Comparison of ENCODE assay signal across 12 cellular contexts in genomic region chr17:48002920-48003685, GRCh38. TPM values are rescaled to one million over a fixed set of nuclear protein-coding genes. Genes with fewer than 3 reads are reported as not detected.
DNase-seq lines count a peak whose midpoint lies in the region; ATAC-seq and TF ChIP-seq lines count a peak whose summit lies in the region.
"Had no signal": no experiment of that assay in that cellular context is flagged by ENCODE, and none has a peak within 500 bp of the region (broad histone marks: within the 10 kb centered on the region; RNA-seq: fewer than 3 reads in every experiment).

No MANE protein-coding gene starts in this region.

- DNase-seq in DMS53 (lab: John Stamatoyannopoulos, UW) (peak; percentile 67), DMS53 treated with DMSO at 0.1 percent for 48 hours (lab: John Stamatoyannopoulos, UW; ENCODE audit: unreplicated experiment) (no peak), RWPE2 (ENCODE audit: low spot score) (no peak), suprapubic skin (ENCODE audit: low spot score in 2 of 2) (no peak), GM03348 (ENCODE audit: low spot score) (no peak)
- no peak for DNase-seq in stimulated activated CD4-positive, alpha-beta T cell treated with anti-CD3 and anti-CD28 coated beads, Interleukin-4, amount 100 ng/mL, for 1 hour
- DNase-seq: 8988T; stimulated activated CD4-positive, alpha-beta T cell treated with anti-CD3 and anti-CD28 coated beads, Interleukin-2, amount 100 ng/mL, for 24 hours had no signal

- peak overlapping the region; percentile 63 for H3K9ac ChIP-seq in iPS-18a (ENCODE audit: low read length)

- no peak for ATAC-seq in RWPE2 (ENCODE audit: low read depth)
- ATAC-seq in HG03521 (IDR thresholded peaks at IDR 0.05; ENCODE audit: unreplicated experiment): no peak

- H3K36me3 ChIP-seq in RWPE2 (ENCODE audit: low read depth) (no peaks in the 10 kb centered on the region), iPS-18a (ENCODE audit: control insufficient read depth, low read depth, low read length) (no peaks in the 10 kb centered on the region), suprapubic skin (no peaks in the 10 kb centered on the region)

- H3K27ac ChIP-seq in RWPE2 (ENCODE audit: poor library complexity, severe bottlenecking) (peak overlapping the region; percentile 71), iPS-18a (ENCODE audit: low read length) (peak overlapping the region; percentile 94), suprapubic skin (peak overlapping the region; percentile 39)

- TF ChIP-seq EP300 in suprapubic skin (IDR thresholded peaks at IDR 0.05): no peak

- peaks cover 19% of the 10 kb centered on the region for H3K4me1 ChIP-seq in RWPE2 (ENCODE audit: insufficient read depth, poor library complexity, severe bottlenecking)
- peaks cover 48% of the 10 kb centered on the region for H3K4me1 ChIP-seq in iPS-18a (ENCODE audit: control insufficient read depth, low read depth, low read length)
- peaks cover 19% of the 10 kb centered on the region for H3K4me1 ChIP-seq in suprapubic skin

- TF ChIP-seq CTCF in RWPE2 (IDR thresholded peaks at IDR 0.05; ENCODE audit: poor library complexity, severe bottlenecking) (no peak), suprapubic skin (IDR thresholded peaks at IDR 0.05) (no peak)

- H3K27me3 ChIP-seq in RWPE2 (ENCODE audit: insufficient read depth, poor library complexity, severe bottlenecking): no peaks in the 10 kb centered on the region
- no peaks in the 10 kb centered on the region for H3K27me3 ChIP-seq in iPS-18a (ENCODE audit: control insufficient read depth, insufficient read depth, low read length)
- no peaks in the 10 kb centered on the region for H3K27me3 ChIP-seq in suprapubic skin

- no peak for TF ChIP-seq POLR2A in suprapubic skin (IDR thresholded peaks at IDR 0.05)

- H3K4me3 ChIP-seq in RWPE2 (ENCODE audit: severe bottlenecking) (no peak overlapping the region), iPS-18a (ENCODE audit: low read length) (peak overlapping the region; percentile 31), suprapubic skin (no peak overlapping the region)

- H3K9me3 ChIP-seq in RWPE2 (ENCODE audit: severe bottlenecking) (no peaks in the 10 kb centered on the region), iPS-18a (ENCODE audit: control insufficient read depth, low read depth, low read length) (no peaks in the 10 kb centered on the region), suprapubic skin (no peaks in the 10 kb centered on the region)

- WGBS in suprapubic skin: 71% methylated on average over 9 of the region's 16 CpGs

RNA-seq across cellular contexts. Expression of gene CDK5RAP3, which starts 32.2 kb away (rescaled TPM):
- total RNA-seq in suprapubic skin: 100 to 1,000 TPM; 100 to 296 (median 142) TPM

RNA-seq across cellular contexts. Expression of gene COPZ2, which starts 34.5 kb away (rescaled TPM):
- 10 to 100 TPM in 3 of 4 donors, 1 to 10 TPM in 1; 9.7 to 17.2 (median 12.5) TPM for total RNA-seq in suprapubic skin

RNA-seq across cellular contexts. Expression of gene NFE2L1, which starts 45.1 kb away (rescaled TPM):
- total RNA-seq in suprapubic skin: 100 to 1,000 TPM in 2 of 4 donors, 10 to 100 TPM in 2; 89.9 to 250 (median 138) TPM

RNA-seq across cellular contexts. Expression of gene PRR15L, which starts 45.4 kb away (rescaled TPM):
- 10 to 100 TPM; 11.4 to 27.1 (median 21.8) TPM for total RNA-seq in suprapubic skin
- total RNA-seq: fibroblast of villous mesenchyme, NCI-H460 had no signal

Comparison
In these comparisons a context has a peak if more than half of its experiments do, and no peak if none do; other contexts are left out.
1. H3K27ac ChIP-seq: peak in every context shown above with its lines; median percentile 94 in iPS-18a; 71 in RWPE2; 39 in suprapubic skin.